Comparison of ENCODE assay signal across 27 cellular contexts in genomic region chr11:34748036-34748435, GRCh38.
"Had no signal": no experiment of that assay in that cellular context is flagged by ENCODE, and none has a peak within 500 bp of the region (broad histone marks: within the 10 kb centered on the region; RNA-seq: fewer than 3 reads in every experiment).

No MANE protein-coding gene starts in this region.

- H3K36me3 ChIP-seq: ascending aorta had no signal

- DNase-seq: activated CD4-positive, alpha-beta T cell treated with anti-CD3 and anti-CD28 coated beads for 1 hour; activated CD4-positive, alpha-beta T cell treated with anti-CD3 and anti-CD28 coated beads, Interleukin-2, amount 10 ng/mL, durations not matched to agents 24 days and 14 days; activated CD4-positive, alpha-beta T cell treated with anti-CD3 and anti-CD28 coated beads, Interleukin-2, amount 50 U/mL, for 48 hours; activated CD8-positive, alpha-beta memory T cell treated with anti-CD3 and anti-CD28 coated beads, Interleukin-2, amount 10 ng/mL, durations not matched to agents 7 days and 5 days; activated effector memory CD4-positive, alpha-beta T cell treated with Interleukin-2 at 50 U/mL for 16 hours; activated naive CD4-positive, alpha-beta T cell; activated T-cell treated with anti-CD3 and anti-CD28 coated beads, Interleukin-2, amount 50 U/mL, for 24 hours; amniotic stem cell; body of pancreas; Karpas-422; MM.1S; NCI-H1048; NCI-H1417; NCI-H1930; NCI-H2107; NCI-H2171 treated with DMSO at 0.1 percent for 48 hours; NCI-H345; NCI-H510A; NCI-H526 treated with DMSO at 0.1 percent for 48 hours; NCI-H82; PC-3; SHP77 treated with DMSO at 0.1 percent for 48 hours; T-helper 17 cell; T-helper 9 cell had no signal

- H3K4me3 ChIP-seq: ascending aorta, body of pancreas, K562 had no signal

- H3K27ac ChIP-seq: ascending aorta, body of pancreas had no signal

- H3K4me1 ChIP-seq: ascending aorta had no signal

- H3K9me3 ChIP-seq: ascending aorta, body of pancreas had no signal

- H3K27me3 ChIP-seq: ascending aorta, body of pancreas had no signal

- ATAC-seq: activated CD8-positive, alpha-beta memory T cell treated with anti-CD3 and anti-CD28 coated beads, Interleukin-2, amount 10 ng/mL, durations not matched to agents 7 days and 5 days; body of pancreas; K562; PC-3; T-helper 17 cell; WTC11 had no signal
